In genomic region chr18:23103449-23103848, GRCh38 we compare ENCODE assay signal across 23 cellular contexts. TPM values are rescaled to one million over a fixed set of nuclear protein-coding genes. Genes with fewer than 3 reads are reported as not detected.
A peak's percentile ranks its signal among the peaks of the same experiment; 100 is the strongest.
DNase-seq lines count a peak whose midpoint lies in the region; ATAC-seq, FAIRE-seq and TF ChIP-seq lines count a peak whose summit lies in the region.
"Had no signal": no experiment of that assay in that cellular context is flagged by ENCODE, and none has a peak within 500 bp of the region (broad histone marks: within the 10 kb centered on the region; RNA-seq: fewer than 3 reads in every experiment).

No MANE protein-coding gene starts in this region.

- peaks cover 22% of the 10 kb centered on the region for H3K4me1 ChIP-seq in astrocyte (ENCODE audit: insufficient read depth, low read length)

- no peak overlapping the region for H3K9ac ChIP-seq in astrocyte (ENCODE audit: low read length)

- no peak for DNase-seq in HFFc6
- no peak for DNase-seq in astrocyte (ENCODE audit: low read depth)
- no peak for DNase-seq in mesothelial cell of epicardium (ENCODE audit: low spot score in 2 of 2, unreplicated experiment in 2 of 2)
- DNase-seq in type B pancreatic cell (ENCODE audit: extremely low spot score, unreplicated experiment) = no peak
- no peak for DNase-seq in pons (ENCODE audit: low spot score)
- DNase-seq: CD8-positive, alpha-beta T cell; DMS79 treated with DMSO at 0.1 percent for 48 hours; GF-D8; HCEC 1CT; Kasumi-1; NCI-H1105 treated with DMSO at 0.1 percent for 48 hours; NCI-H2029; NCI-H446; NCI-H524 treated with DMSO at 0.1 percent for 48 hours; NCI-H774; Right ventricle myocardium superior; RPMI8226 had no signal

- no peak for FAIRE-seq in astrocyte (lab: Jason Lieb, UNC)
- FAIRE-seq: GM12891, H1 had no signal

- H3K9me3 Mint-ChIP-seq in HFFc6 (no peaks in the 10 kb centered on the region), astrocyte (ENCODE audit: unreplicated experiment) (peaks cover 2% of the 10 kb centered on the region), mesothelial cell of epicardium (no peaks in the 10 kb centered on the region), type B pancreatic cell (peaks cover 4% of the 10 kb centered on the region)
- H3K9me3 Mint-ChIP-seq: CD8-positive, alpha-beta T cell had no signal

- peaks cover 2% of the 10 kb centered on the region for H3K27me3 Mint-ChIP-seq in HFFc6 (ENCODE audit: insufficient read depth)
- H3K27me3 Mint-ChIP-seq in astrocyte (ENCODE audit: low read depth, unreplicated experiment) = no peaks in the 10 kb centered on the region
- no peaks in the 10 kb centered on the region for H3K27me3 Mint-ChIP-seq in mesothelial cell of epicardium (ENCODE audit: low read depth)
- no peaks in the 10 kb centered on the region for H3K27me3 Mint-ChIP-seq in type B pancreatic cell

- no peak overlapping the region for H3K27ac ChIP-seq in astrocyte (ENCODE audit: low read depth, low read length)
- H3K27ac ChIP-seq: C4-2B, SJSA1 had no signal

- no peaks in the 10 kb centered on the region for H4K20me1 ChIP-seq in astrocyte (ENCODE audit: insufficient read depth, low read length)

- H3K79me2 ChIP-seq in astrocyte (ENCODE audit: insufficient read depth, low read length) = no peaks in the 10 kb centered on the region

- H3K27me3 ChIP-seq in astrocyte (ENCODE audit: insufficient read depth, low read length) = no peaks in the 10 kb centered on the region
- H3K27me3 ChIP-seq: SJSA1 had no signal

- H3K4me2 ChIP-seq in astrocyte (ENCODE audit: low read length) = no peak overlapping the region

- TF ChIP-seq CTCF in HFFc6 (IDR thresholded peaks at IDR 0.05) (peak; percentile 22; the same call in 1 of the 2 replicates), astrocyte (IDR thresholded peaks at IDR 0.05; ENCODE audit: insufficient read depth, low read depth, low read length) (no peak), mesothelial cell of epicardium (IDR thresholded peaks at IDR 0.05; ENCODE audit: unreplicated experiment) (no peak), type B pancreatic cell (conservative IDR thresholded peaks at IDR 0.05) (no peak)

- H3K4me1 Mint-ChIP-seq in HFFc6 (ENCODE audit: low read depth) (peaks cover 35% of the 10 kb centered on the region), astrocyte (ENCODE audit: low read depth, unreplicated experiment) (peaks cover 29% of the 10 kb centered on the region), mesothelial cell of epicardium (peaks cover 44% of the 10 kb centered on the region), type B pancreatic cell (ENCODE audit: unreplicated experiment) (peaks cover 23% of the 10 kb centered on the region)

- H3K36me3 Mint-ChIP-seq in HFFc6 (ENCODE audit: low read depth) = no peaks in the 10 kb centered on the region
- H3K36me3 Mint-ChIP-seq in astrocyte (ENCODE audit: low read depth, unreplicated experiment) = no peaks in the 10 kb centered on the region
- H3K36me3 Mint-ChIP-seq in mesothelial cell of epicardium = no peaks in the 10 kb centered on the region
- H3K36me3 Mint-ChIP-seq in type B pancreatic cell = no peaks in the 10 kb centered on the region
- H3K36me3 Mint-ChIP-seq: CD8-positive, alpha-beta T cell had no signal

- H3K4me3 Mint-ChIP-seq in HFFc6 (no peak overlapping the region), astrocyte (ENCODE audit: unreplicated experiment) (no peak overlapping the region), mesothelial cell of epicardium (no peak overlapping the region), type B pancreatic cell (peak overlapping the region; percentile 50)
- H3K4me3 Mint-ChIP-seq: CD8-positive, alpha-beta T cell had no signal

- ATAC-seq in esophagus mucosa (no peak), HG02642 (IDR thresholded peaks at IDR 0.05; ENCODE audit: poor library complexity, unreplicated experiment) (no peak)
- ATAC-seq: CD8-positive, alpha-beta T cell had no signal

- H3K4me3 ChIP-seq in astrocyte (ENCODE audit: insufficient read depth, low read depth, low read length) = no peak overlapping the region
- H3K4me3 ChIP-seq: SJSA1 had no signal

- H3K36me3 ChIP-seq in astrocyte (ENCODE audit: insufficient read depth, low read length) = no peaks in the 10 kb centered on the region
- H3K36me3 ChIP-seq: SJSA1 had no signal

- H3K9me3 ChIP-seq in astrocyte (ENCODE audit: insufficient read depth, low read depth, low read length) = no peaks in the 10 kb centered on the region
- H3K9me3 ChIP-seq: SJSA1 had no signal

- H2AFZ ChIP-seq in astrocyte (ENCODE audit: low read depth, low read length) = no peak overlapping the region

- H3K27ac Mint-ChIP-seq in HFFc6 = no peak overlapping the region
- peak overlapping the region; percentile 34 for H3K27ac Mint-ChIP-seq in astrocyte (ENCODE audit: unreplicated experiment)
- peak overlapping the region; percentile 79 for H3K27ac Mint-ChIP-seq in mesothelial cell of epicardium
- H3K27ac Mint-ChIP-seq in type B pancreatic cell = peak overlapping the region; percentile 66
- H3K27ac Mint-ChIP-seq: CD8-positive, alpha-beta T cell had no signal

RNA-seq across cellular contexts. Expression of gene CABLES1, which starts 31.8 kb away (rescaled TPM):
- 1 to 10 TPM; 6.2 to 9.3 (median 8.5) TPM for total RNA-seq in HFFc6 (2021; fragmentation: NEBNext Ultra II Directional; extraction: Animal tissue kit (Norgen Biotek cat#: 25700))
- total RNA-seq in astrocyte (12.2 and 14.5 TPM in 2 replicates), mesothelial cell of epicardium (11.3 to 12.7 TPM (median 12.0 TPM) in 3 replicates), type B pancreatic cell (ENCODE audit: low replicate concordance) (11.4 and 31.1 TPM in 2 replicates), esophagus mucosa (7.8 TPM)
